1 cellular context compared by ENCODE assay signal in genomic region chr5:132389051-132389331, GRCh38.
TF ChIP-seq lines count a peak whose summit lies in the region.

No MANE protein-coding gene starts in this region.

TF ChIP-seq in IMR-90, 13 proteins besides CTCF, POLR2A, EP300 and RAD21 (continued from another document):
- TF ChIP-seq NFE2L2 (IDR thresholded peaks at IDR 0.05; ENCODE audit: low read depth, low read length) = no peak
- no peak for TF ChIP-seq FOS (IDR thresholded peaks at IDR 0.05; ENCODE audit: low read depth, low read length)
- no peak for TF ChIP-seq CHD1 (IDR thresholded peaks at IDR 0.05; ENCODE audit: low read depth, low read length)
- no peak for TF ChIP-seq MAZ (IDR thresholded peaks at IDR 0.05; ENCODE audit: borderline replicate concordance, low read depth, low read length)
- no peak for TF ChIP-seq RCOR1 (IDR thresholded peaks at IDR 0.05; ENCODE audit: insufficient replicate concordance, low read length)
- TF ChIP-seq MXI1 (IDR thresholded peaks at IDR 0.05; ENCODE audit: borderline replicate concordance, low read depth, low read length) = no peak
